ENCODE assay signal across 17 cellular contexts in the genomic region with DNA sequence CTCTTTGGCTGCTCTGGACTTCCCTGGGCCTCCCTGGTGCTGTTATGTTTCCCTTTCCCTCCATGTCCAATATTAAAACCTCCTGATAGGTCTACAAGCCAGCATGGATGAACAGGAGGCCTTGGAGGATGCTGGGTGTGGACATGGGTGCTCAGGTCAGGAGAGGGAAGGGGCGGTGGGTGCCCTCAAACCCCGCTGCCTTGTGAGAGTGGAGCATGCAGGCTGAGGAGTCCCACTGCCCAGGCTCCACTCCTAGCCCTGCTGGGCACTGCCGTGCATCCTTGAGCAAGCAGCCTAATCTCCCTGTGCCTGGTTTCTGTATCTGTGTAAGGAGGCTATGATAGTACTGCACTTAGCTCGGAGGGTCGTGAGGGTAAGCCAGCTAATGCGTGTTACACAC. TPM values are rescaled to one million over a fixed set of nuclear protein-coding genes. Genes with fewer than 3 reads are reported as not detected.
DNase-seq lines count a peak whose midpoint lies in the region; ATAC-seq and TF ChIP-seq lines count a peak whose summit lies in the region.
"Had no signal": no experiment of that assay in that cellular context is flagged by ENCODE, and none has a peak within 500 bp of the region (broad histone marks: within the 10 kb centered on the region; RNA-seq: fewer than 3 reads in every experiment).

No MANE protein-coding gene starts in this region.

- no peak overlapping the region for H2AFZ ChIP-seq in mammary epithelial cell (ENCODE audit: low read depth, low read length)

- peaks cover 9% of the 10 kb centered on the region for H3K36me3 Mint-ChIP-seq in activated naive CD4-positive, alpha-beta T cell treated with anti-CD3 and anti-CD28 coated beads, Interleukin-2, amount 50 U/mL, for 24 hours
- no peaks in the 10 kb centered on the region for H3K36me3 Mint-ChIP-seq in chondrocyte (ENCODE audit: low read depth)
- no peaks in the 10 kb centered on the region for H3K36me3 Mint-ChIP-seq in endodermal cell (ENCODE audit: low read depth)

- H3K27ac Mint-ChIP-seq in activated naive CD4-positive, alpha-beta T cell treated with anti-CD3 and anti-CD28 coated beads, Interleukin-2, amount 50 U/mL, for 24 hours = peak overlapping the region; percentile 99
- H3K27ac Mint-ChIP-seq in chondrocyte (ENCODE audit: unreplicated experiment) (no peak overlapping the region), endodermal cell (no peak overlapping the region)
- H3K27ac Mint-ChIP-seq in stimulated activated naive CD8-positive, alpha-beta T cell treated with anti-CD3 and anti-CD28 coated beads, Interleukin-15, amount 100 ng/mL, for 72 hours = peak overlapping the region; percentile 77 to 89
- H3K27ac Mint-ChIP-seq: H9 had no signal

- POLR2A ChIA-PET in Panc1 (lab: Charles Lee) = interaction anchor here (0.6 kb wide), 1 partner anchor 352 kb away, joined by 7 read pairs; no protein-coding TSS in a partner anchor

- no peak for ATAC-seq in Panc1
- ATAC-seq in stimulated activated naive CD8-positive, alpha-beta T cell treated with anti-CD3 and anti-CD28 coated beads, Interleukin-15, amount 100 ng/mL, for 72 hours = no peak
- ATAC-seq: left ventricle myocardium superior, psoas muscle had no signal

- peak overlapping the region; percentile 93 for H3K4me3 Mint-ChIP-seq in activated naive CD4-positive, alpha-beta T cell treated with anti-CD3 and anti-CD28 coated beads, Interleukin-2, amount 50 U/mL, for 24 hours
- H3K4me3 Mint-ChIP-seq in chondrocyte (ENCODE audit: unreplicated experiment) (no peak overlapping the region), endodermal cell (no peak overlapping the region)
- peak overlapping the region; percentile 93 for H3K4me3 Mint-ChIP-seq in stimulated activated naive CD8-positive, alpha-beta T cell treated with anti-CD3 and anti-CD28 coated beads, Interleukin-15, amount 100 ng/mL, for 72 hours
- H3K4me3 Mint-ChIP-seq: H9 had no signal

- H3K4me1 ChIP-seq in Panc1 (ENCODE audit: control insufficient read depth, insufficient read depth, low read length) = peaks cover 54% of the 10 kb centered on the region
- peaks cover 26% of the 10 kb centered on the region for H3K4me1 ChIP-seq in mammary epithelial cell (ENCODE audit: insufficient read depth, low read length)
- peaks cover 4% of the 10 kb centered on the region for H3K4me1 ChIP-seq in endodermal cell (ENCODE audit: control insufficient read depth, insufficient read depth, low read length)
- H3K4me1 ChIP-seq: psoas muscle, upper lobe of right lung had no signal

- H3K4me3 ChIP-seq in Panc1 (ENCODE audit: low read depth in 2 of 2, low read length in 2 of 2) = no peak overlapping the region
- H3K4me3 ChIP-seq in mammary epithelial cell (replicated peaks in 1 of 3; ENCODE audit: insufficient read depth in 1 of 3, low read depth in 2 of 3, low read length in 3 of 3) = no peak overlapping the region
- H3K4me3 ChIP-seq in endodermal cell (ENCODE audit: low read length) = no peak overlapping the region
- H3K4me3 ChIP-seq: coronary artery, psoas muscle, upper lobe of right lung had no signal

- H3K27me3 ChIP-seq in Panc1 (ENCODE audit: control insufficient read depth, insufficient read depth, low read length) (no peaks in the 10 kb centered on the region), mammary epithelial cell (ENCODE audit: insufficient read depth, low read length) (no peaks in the 10 kb centered on the region), endodermal cell (ENCODE audit: control insufficient read depth, insufficient read depth, low read length, poor library complexity, severe bottlenecking) (peaks cover 9% of the 10 kb centered on the region)
- H3K27me3 ChIP-seq: brain microvascular endothelial cell had no signal

- peaks cover 88% of the 10 kb centered on the region for H3K4me1 Mint-ChIP-seq in activated naive CD4-positive, alpha-beta T cell treated with anti-CD3 and anti-CD28 coated beads, Interleukin-2, amount 50 U/mL, for 24 hours
- peaks cover 21% of the 10 kb centered on the region for H3K4me1 Mint-ChIP-seq in chondrocyte (ENCODE audit: low read depth)
- peaks cover 95% of the 10 kb centered on the region for H3K4me1 Mint-ChIP-seq in stimulated activated naive CD8-positive, alpha-beta T cell treated with anti-CD3 and anti-CD28 coated beads, Interleukin-15, amount 100 ng/mL, for 72 hours
- H3K4me1 Mint-ChIP-seq in endodermal cell = peaks cover 13% of the 10 kb centered on the region

- H3K27me3 Mint-ChIP-seq in activated naive CD4-positive, alpha-beta T cell treated with anti-CD3 and anti-CD28 coated beads, Interleukin-2, amount 50 U/mL, for 24 hours = no peaks in the 10 kb centered on the region
- H3K27me3 Mint-ChIP-seq in chondrocyte (ENCODE audit: low read depth) = peaks cover 12% of the 10 kb centered on the region
- no peaks in the 10 kb centered on the region for H3K27me3 Mint-ChIP-seq in stimulated activated naive CD8-positive, alpha-beta T cell treated with anti-CD3 and anti-CD28 coated beads, Interleukin-15, amount 100 ng/mL, for 72 hours
- H3K27me3 Mint-ChIP-seq in endodermal cell (ENCODE audit: insufficient read depth) = peaks cover 20% of the 10 kb centered on the region

- TF ChIP-seq CTCF in Panc1 (IDR thresholded peaks at IDR 0.05) (no peak), chondrocyte (IDR thresholded peaks at IDR 0.05) (no peak), mammary epithelial cell (conservative IDR thresholded peaks at IDR 0.05 in 1 of 2, IDR thresholded peaks at IDR 0.05 in 1 of 2; ENCODE audit: extremely low read depth in 1 of 2, insufficient read depth in 1 of 2, low read depth in 1 of 2, low read length in 2 of 2) (no peak), endodermal cell (conservative IDR thresholded peaks at IDR 0.05) (no peak)

- intact Hi-C loops in Panc1 (cut with micrococcal nuclease; ENCODE audit: unreplicated experiment) = no loop called here
- intact Hi-C loops in mammary epithelial cell (cut with micrococcal nuclease) = no loop called here

- H3K79me2 ChIP-seq in mammary epithelial cell (ENCODE audit: insufficient read depth, low read length) = no peaks in the 10 kb centered on the region

- H3K9me3 Mint-ChIP-seq in activated naive CD4-positive, alpha-beta T cell treated with anti-CD3 and anti-CD28 coated beads, Interleukin-2, amount 50 U/mL, for 24 hours = no peaks in the 10 kb centered on the region
- H3K9me3 Mint-ChIP-seq in chondrocyte (ENCODE audit: low read depth) (peaks cover 6% of the 10 kb centered on the region), endodermal cell (no peaks in the 10 kb centered on the region)
- H3K9me3 Mint-ChIP-seq in stimulated activated naive CD8-positive, alpha-beta T cell treated with anti-CD3 and anti-CD28 coated beads, Interleukin-15, amount 100 ng/mL, for 72 hours = no peaks in the 10 kb centered on the region
- H3K9me3 Mint-ChIP-seq: H9 had no signal

- in situ Hi-C loops in Panc1 (cut with HindIII; ENCODE audit: low pct_unique_long_range_greater_than_20kb, low sequenced_read_pairs) (no loop called here), mammary epithelial cell (cut with MboI; ENCODE audit: low sequenced_read_pairs in 2 of 2) (no loop called here)

- no peaks in the 10 kb centered on the region for H3K36me3 ChIP-seq in Panc1 (ENCODE audit: control insufficient read depth, insufficient read depth, low read length)
- no peaks in the 10 kb centered on the region for H3K36me3 ChIP-seq in mammary epithelial cell (ENCODE audit: insufficient read depth, low read length)
- no peaks in the 10 kb centered on the region for H3K36me3 ChIP-seq in endodermal cell (ENCODE audit: control insufficient read depth, insufficient read depth, low read length)
- H3K36me3 ChIP-seq: brain microvascular endothelial cell, neutrophil, upper lobe of right lung had no signal

- no peaks in the 10 kb centered on the region for H3K9me3 ChIP-seq in Panc1 (ENCODE audit: control insufficient read depth, insufficient read depth, low read depth, low read length)
- no peaks in the 10 kb centered on the region for H3K9me3 ChIP-seq in mammary epithelial cell (replicated peaks; ENCODE audit: insufficient read depth, low read length)
- H3K9me3 ChIP-seq in endodermal cell (ENCODE audit: control insufficient read depth, low read length) = no peaks in the 10 kb centered on the region
- H3K9me3 ChIP-seq: neutrophil, psoas muscle, upper lobe of right lung had no signal

- no peak overlapping the region for H3K9ac ChIP-seq in mammary epithelial cell (ENCODE audit: insufficient read depth, low read length)
- no peak overlapping the region for H3K9ac ChIP-seq in endodermal cell (ENCODE audit: extremely low read depth, low read length, poor library complexity, severe bottlenecking)

- DNase-seq in activated naive CD4-positive, alpha-beta T cell treated with anti-CD3 and anti-CD28 coated beads, Interleukin-2, amount 50 U/mL, for 16 hours = no peak
- DNase-seq in Panc1 (ENCODE audit: low read depth, low spot score) = no peak
- DNase-seq in chondrocyte (ENCODE audit: low spot score) = peak; percentile 62
- DNase-seq in stimulated activated naive CD8-positive, alpha-beta T cell treated with anti-CD3 and anti-CD28 coated beads, Interleukin-15, amount 100 ng/mL, for 72 hours = no peak
- no peak for DNase-seq in mammary epithelial cell
- no peak for DNase-seq in endodermal cell
- DNase-seq in T1000 (lab: John Stamatoyannopoulos, UW) = no peak
- DNase-seq: brain microvascular endothelial cell, Calu3, H9, left ventricle myocardium superior, NCI-H2081 treated with DMSO at 0.1 percent for 48 hours, psoas muscle, upper lobe of right lung had no signal

- H3K4me2 ChIP-seq in mammary epithelial cell (ENCODE audit: insufficient read depth, low read depth, low read length) = no peak overlapping the region

- BruUV-seq in Panc1 (replicated peaks; lab: Mats Ljungman, UMichigan) = no TSS peak
- BruUV-seq in mammary epithelial cell (replicated peaks; lab: Mats Ljungman, UMichigan) = no TSS peak

- CTCF ChIA-PET in Panc1 (lab: Charles Lee) = no interaction called here
- CTCF ChIA-PET in mammary epithelial cell (lab: Charles Lee; ENCODE audit: low non-redundant PET) = no interaction called here

- 98% methylated on average over 6 of the region's 6 CpGs for WGBS in mammary epithelial cell (ENCODE audit: low coverage, missing lambda C conversion rate)
- 87 to 91% methylated on average over 4 to 6 of the region's 6 CpGs for WGBS in endodermal cell (ENCODE audit: insufficient coverage in 1 of 2, insufficient read length in 1 of 2), 2 experiments

- H4K20me1 ChIP-seq in mammary epithelial cell (ENCODE audit: insufficient read depth, low read length) = no peaks in the 10 kb centered on the region

- dilution Hi-C loops in mammary epithelial cell (cut with HindIII; ENCODE audit: low sequenced_read_pairs) = no loop called here

- H3K27ac ChIP-seq in Panc1 (ENCODE audit: low read length) = peak overlapping the region; percentile 91
- H3K27ac ChIP-seq in mammary epithelial cell (ENCODE audit: insufficient read depth, low read depth, low read length) = no peak overlapping the region
- H3K27ac ChIP-seq in endodermal cell (ENCODE audit: low read depth, low read length) = no peak overlapping the region
- H3K27ac ChIP-seq: brain microvascular endothelial cell, coronary artery, neutrophil, psoas muscle, upper lobe of right lung had no signal

RNA-seq across cellular contexts. Expression of gene CCDC167, which starts 18.4 kb away (rescaled TPM):
- total RNA-seq in Panc1 (2021; ENCODE audit: unreplicated experiment) (57.6 TPM), chondrocyte (28.3 to 34.0 TPM (median 29.9 TPM) in 3 replicates), mammary epithelial cell (10 to 100 TPM; 13.2 to 13.3 TPM), endodermal cell (10 to 100 TPM; 60.4 to 66.1 TPM)
- 48.1 TPM for polyA plus RNA-seq in Panc1 (2012; ENCODE audit: insufficient read length)
- 44.3 TPM for polyA plus RNA-seq in mammary epithelial cell
- 14.6 TPM for polyA minus RNA-seq in mammary epithelial cell
- 65.2 TPM for polyA plus RNA-seq in endodermal cell (2013, experiment 1 of 2)
- 71.0 TPM for polyA plus RNA-seq in endodermal cell (2013, experiment 2 of 2)

Comparison
In these comparisons a context has a peak if more than half of its experiments do, and no peak if none do; other contexts are left out.
1. H3K27ac Mint-ChIP-seq: peak in activated naive CD4-positive, alpha-beta T cell treated with anti-CD3 and anti-CD28 coated beads, Interleukin-2, amount 50 U/mL, for 24 hours (single experiment) and stimulated activated naive CD8-positive, alpha-beta T cell treated with anti-CD3 and anti-CD28 coated beads, Interleukin-15, amount 100 ng/mL, for 72 hours (2 of 2); none in chondrocyte (single experiment) and endodermal cell (single experiment).
2. H3K4me3 Mint-ChIP-seq: peak in activated naive CD4-positive, alpha-beta T cell treated with anti-CD3 and anti-CD28 coated beads, Interleukin-2, amount 50 U/mL, for 24 hours (single experiment) and stimulated activated naive CD8-positive, alpha-beta T cell treated with anti-CD3 and anti-CD28 coated beads, Interleukin-15, amount 100 ng/mL, for 72 hours (2 of 2); none in chondrocyte (single experiment) and endodermal cell (single experiment).